Comparison of ENCODE assay signal across 8 cellular contexts in the genomic region with DNA sequence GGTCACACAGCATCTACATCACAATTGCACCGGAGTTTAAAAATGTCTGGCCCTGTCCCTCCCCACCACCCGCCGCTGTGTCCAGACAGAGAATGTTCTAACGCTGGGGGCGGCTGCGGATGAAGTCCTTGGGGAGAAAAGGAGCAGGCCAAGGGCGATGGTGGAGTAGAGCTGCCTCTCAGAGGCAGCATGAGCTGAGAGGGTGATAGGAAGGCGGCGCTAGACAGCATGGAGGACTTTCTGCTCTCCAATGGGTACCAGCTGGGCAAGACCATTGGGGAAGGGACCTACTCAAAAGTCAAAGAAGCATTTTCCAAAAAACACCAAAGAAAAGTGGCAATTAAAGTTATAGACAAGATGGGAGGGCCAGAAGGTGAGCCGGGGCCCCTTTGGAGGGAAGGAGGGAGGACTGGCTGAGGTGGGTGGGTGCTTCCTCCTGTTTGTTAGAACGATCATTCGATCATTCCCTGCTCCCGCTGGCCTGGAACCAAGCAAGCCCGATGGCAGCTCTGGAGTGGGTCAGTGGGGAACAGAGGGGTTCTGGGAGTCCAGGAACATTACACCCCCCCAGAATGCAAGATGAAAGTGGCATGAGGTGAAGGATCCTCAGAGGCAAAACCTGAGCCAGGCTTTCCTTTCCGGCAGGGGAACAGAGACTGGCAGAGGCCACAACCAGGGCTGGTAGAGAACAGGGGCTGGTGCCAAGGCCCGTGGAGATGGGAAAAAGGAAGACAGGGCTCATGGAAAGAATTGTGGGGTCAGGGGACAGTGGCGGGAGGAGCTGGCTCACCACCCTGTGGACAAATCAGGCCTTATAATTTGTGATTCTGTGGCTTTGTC. TPM values are rescaled to one million over a fixed set of nuclear protein-coding genes. Genes with fewer than 3 reads are reported as not detected.
DNase-seq lines count a peak whose midpoint lies in the region; ATAC-seq and TF ChIP-seq lines count a peak whose summit lies in the region.

TSS of gene FAM229A (minus strand) at position 12 of the 840 bp plus-strand sequence. CDS start 394 bp downstream, outside the sequence.
A gene with protein sequence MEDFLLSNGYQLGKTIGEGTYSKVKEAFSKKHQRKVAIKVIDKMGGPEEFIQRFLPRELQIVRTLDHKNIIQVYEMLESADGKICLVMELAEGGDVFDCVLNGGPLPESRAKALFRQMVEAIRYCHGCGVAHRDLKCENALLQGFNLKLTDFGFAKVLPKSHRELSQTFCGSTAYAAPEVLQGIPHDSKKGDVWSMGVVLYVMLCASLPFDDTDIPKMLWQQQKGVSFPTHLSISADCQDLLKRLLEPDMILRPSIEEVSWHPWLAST (plus strand): TSS at position 66 of the 840 bp plus-strand sequence. CDS start 163 bp downstream, at position 229.

- peak within 1 kb of the TSS in 1 of 2 experiments; percentile 22 for H3K23ac ChIP-seq in mesenchymal stem cell (ENCODE audit: low read length in 2 of 2)

- peak within 1 kb of the TSS in 1 of 2 experiments; percentile 47 for H2BK12ac ChIP-seq in mesenchymal stem cell (ENCODE audit: low read length in 2 of 2)

- peak within 1 kb of the TSS; percentile 76 for H4K91ac ChIP-seq in mesenchymal stem cell (ENCODE audit: low read length)

- no peak for TF ChIP-seq POLR2A in tibial nerve (IDR thresholded peaks at IDR 0.05)

- no peaks in the 10 kb centered on the region for H3K9me3 Mint-ChIP-seq in activated T-cell treated with anti-CD3 and anti-CD28 coated beads, Interleukin-2, amount 50 U/mL, for 24 hours

- peak within 1 kb of the TSS; percentile 28 to 69 (median 52) for H3K4me3 ChIP-seq in dorsolateral prefrontal cortex
- peak within 1 kb of the TSS; percentile 39 to 58 for H3K4me3 ChIP-seq in mesenchymal stem cell (ENCODE audit: insufficient read depth in 1 of 2, low read depth in 1 of 2, low read length in 2 of 2)
- peak within 1 kb of the TSS; percentile 40 to 50 (median 43) for H3K4me3 ChIP-seq in tibial nerve

- no peak within 1 kb of the TSS for H2AK5ac ChIP-seq in mesenchymal stem cell (ENCODE audit: low read length, severe bottlenecking)

- no peak for DNase-seq in activated T-cell treated with anti-CD3 and anti-CD28 coated beads, Interleukin-2, amount 50 U/mL, for 24 hours
- DNase-seq in activated T-cell treated with anti-CD3 and anti-CD28 coated beads, Interleukin-2, amount 50 U/mL, for 1 hour: no peak
- DNase-seq in dorsolateral prefrontal cortex: no peak
- DNase-seq in mesenchymal stem cell: no peak
- DNase-seq in tibial nerve (ENCODE audit: low spot score in 2 of 2): no peak
- no peak for DNase-seq in NCI-H146 (lab: John Stamatoyannopoulos, UW)
- no peak for DNase-seq in SW480 (ENCODE audit: low spot score)

- H3K4me3 Mint-ChIP-seq in activated T-cell treated with anti-CD3 and anti-CD28 coated beads, Interleukin-2, amount 50 U/mL, for 24 hours: peak within 1 kb of the TSS; percentile 4

- H3K14ac ChIP-seq in mesenchymal stem cell (ENCODE audit: low read length in 2 of 2): no peak within 1 kb of the TSS

- H4K8ac ChIP-seq in mesenchymal stem cell (ENCODE audit: low read length): peak within 1 kb of the TSS; percentile 82

- peak within 1 kb of the TSS in 1 of 2 experiments; percentile 88 for H3K4ac ChIP-seq in mesenchymal stem cell (ENCODE audit: low read depth in 1 of 2, low read length in 2 of 2)

- no peaks in the 10 kb centered on the region for H3K27me3 ChIP-seq in dorsolateral prefrontal cortex
- H3K27me3 ChIP-seq in mesenchymal stem cell (ENCODE audit: control insufficient read depth in 1 of 2, insufficient read depth in 1 of 2, low read length in 2 of 2): no peaks in the 10 kb centered on the region
- H3K27me3 ChIP-seq in tibial nerve: no peaks in the 10 kb centered on the region

- TF ChIP-seq CTCF in dorsolateral prefrontal cortex (IDR thresholded peaks at IDR 0.05 in 54 of 56, conservative IDR thresholded peaks at IDR 0.05 in 2 of 56; ENCODE audit: low read depth in 1 of 56, partially characterized antibody in 56 of 56) (peak in 14 of 56 donors; percentile 1 to 49 (median 6)), tibial nerve (IDR thresholded peaks at IDR 0.05) (no peak)

- H3K4me1 ChIP-seq in mesenchymal stem cell (ENCODE audit: control insufficient read depth, insufficient read depth, low read depth, low read length) (peaks cover 18% of the 10 kb centered on the region), tibial nerve (peaks cover 0 to 20% (median 14%) of the 10 kb centered on the region in 4 donors)

- ATAC-seq in GM21576 (IDR thresholded peaks at IDR 0.05; ENCODE audit: unreplicated experiment): no peak

- no peak for TF ChIP-seq EP300 in tibial nerve (IDR thresholded peaks at IDR 0.05)

- H3K36me3 ChIP-seq in mesenchymal stem cell (ENCODE audit: control insufficient read depth in 1 of 2, insufficient read depth in 2 of 2, low read depth in 1 of 2, low read length in 2 of 2): peaks cover 54 to 60% of the 10 kb centered on the region in 2 experiments
- peaks cover 0 to 48% (median 15%) of the 10 kb centered on the region in 3 donors for H3K36me3 ChIP-seq in tibial nerve

- peak within 1 kb of the TSS; percentile 74 for H2BK120ac ChIP-seq in mesenchymal stem cell (ENCODE audit: low read depth, low read length)

- no peak within 1 kb of the TSS for H2BK5ac ChIP-seq in mesenchymal stem cell (ENCODE audit: low read depth, low read length, poor library complexity, severe bottlenecking)

- peak within 1 kb of the TSS; percentile 64 for H2BK15ac ChIP-seq in mesenchymal stem cell (ENCODE audit: low read depth, poor library complexity, severe bottlenecking)

- no peak within 1 kb of the TSS for H3K27ac Mint-ChIP-seq in activated T-cell treated with anti-CD3 and anti-CD28 coated beads, Interleukin-2, amount 50 U/mL, for 24 hours

- H3K27ac ChIP-seq in dorsolateral prefrontal cortex (peak within 1 kb of the TSS; percentile 22 to 91 (median 78)), mesenchymal stem cell (ENCODE audit: low read length, poor library complexity, severe bottlenecking) (no peak within 1 kb of the TSS), tibial nerve (peak within 1 kb of the TSS; percentile 37 to 82 (median 74))

- no peak within 1 kb of the TSS for H2AFZ ChIP-seq in mesenchymal stem cell (ENCODE audit: low read depth, low read length)

- intact Hi-C loops in dorsolateral prefrontal cortex (cut with DNase I): loop anchor here (1.0 to 10.0 kb wide), 4 partner anchors 27 to 148 kb away; no protein-coding TSS in a partner anchor

- H3K4me1 Mint-ChIP-seq in activated T-cell treated with anti-CD3 and anti-CD28 coated beads, Interleukin-2, amount 50 U/mL, for 24 hours (ENCODE audit: low read depth): peaks cover 14% of the 10 kb centered on the region

- H3K27me3 Mint-ChIP-seq in activated T-cell treated with anti-CD3 and anti-CD28 coated beads, Interleukin-2, amount 50 U/mL, for 24 hours: peaks cover 7% of the 10 kb centered on the region

- H3K9me3 ChIP-seq in mesenchymal stem cell (ENCODE audit: control insufficient read depth, low read length) (no peaks in the 10 kb centered on the region), tibial nerve (no peaks in the 10 kb centered on the region)

- H3K18ac ChIP-seq in mesenchymal stem cell (ENCODE audit: low read depth in 1 of 2, low read length in 2 of 2): peak within 1 kb of the TSS in 1 of 2 experiments; percentile 37

- peaks cover 6% of the 10 kb centered on the region for H3K79me1 ChIP-seq in mesenchymal stem cell (replicated peaks; ENCODE audit: low read length, poor library complexity, severe bottlenecking)

- 86% methylated on average over 16 of the region's 17 CpGs for WGBS in mesenchymal stem cell
- WGBS in tibial nerve, 2 donors: 49 to 52% methylated on average over 17 of the region's 17 CpGs

- peak within 1 kb of the TSS; percentile 78 for H3K4me2 ChIP-seq in mesenchymal stem cell (ENCODE audit: low read length, poor library complexity, severe bottlenecking)

- peaks cover 52% of the 10 kb centered on the region for H3K36me3 Mint-ChIP-seq in activated T-cell treated with anti-CD3 and anti-CD28 coated beads, Interleukin-2, amount 50 U/mL, for 24 hours (ENCODE audit: low read depth)

- H3K9ac ChIP-seq in mesenchymal stem cell (ENCODE audit: low read length): peak within 1 kb of the TSS; percentile 76

RNA-seq across cellular contexts. Expression of gene FAM229A, which starts in this region (rescaled TPM):
- total RNA-seq in dorsolateral prefrontal cortex: 10 to 100 TPM in 59 of 120 experiments, 1 to 10 TPM in 61; 4.0 to 24.0 (median 9.9) TPM
- polyA plus RNA-seq in mesenchymal stem cell (2013, experiment 1 of 2): 3.5 TPM
- 2.7 TPM for polyA plus RNA-seq in mesenchymal stem cell (2013, experiment 2 of 2)
- 10 to 100 TPM in 3 of 4 donors, 1 to 10 TPM in 1; 9.4 to 23.5 (median 16.3) TPM for total RNA-seq in tibial nerve

RNA-seq across cellular contexts. Expression of the second gene that starts in this region (rescaled TPM):
- total RNA-seq in dorsolateral prefrontal cortex: 10 to 100 TPM in 8 of 120 experiments, 1 to 10 TPM in 111, not detected in 1; 1.2 to 16.0 (median 5.1) TPM
- 0.86 TPM for polyA plus RNA-seq in mesenchymal stem cell (2013, experiment 1 of 2)
- 0.52 TPM for polyA plus RNA-seq in mesenchymal stem cell (2013, experiment 2 of 2)
- 1 to 10 TPM in 3 of 4 donors, under 1 TPM in 1; 0.44 to 1.5 (median 1.2) TPM for total RNA-seq in tibial nerve
